In the genomic region with DNA sequence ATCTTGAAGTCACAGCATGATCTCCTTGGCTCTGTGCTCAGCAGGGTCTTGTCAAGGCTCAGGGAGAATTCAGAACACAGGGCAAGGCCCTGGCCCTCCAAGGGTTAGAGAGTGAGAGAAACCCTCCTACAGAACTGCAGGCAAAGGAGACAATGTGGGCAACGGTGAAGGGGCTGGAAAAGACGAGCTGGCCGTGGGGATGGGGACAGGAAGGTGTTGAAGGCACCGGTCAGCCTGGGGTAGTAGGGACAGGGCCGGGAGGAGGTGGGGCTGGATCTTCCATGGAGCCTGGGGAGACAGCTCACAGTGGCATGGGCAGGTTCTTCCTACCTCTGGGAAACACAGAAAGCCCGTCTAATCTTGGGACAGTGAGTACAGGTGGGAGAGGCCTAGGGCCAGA, we compare ENCODE assay signal across 1 cellular context.
TF ChIP-seq lines count a peak whose summit lies in the region.

No MANE protein-coding gene starts in this region.

TF ChIP-seq in GM23338, 12 proteins besides CTCF, POLR2A, EP300 and RAD21 (continued from another document):
- TF ChIP-seq, protein P1, sequence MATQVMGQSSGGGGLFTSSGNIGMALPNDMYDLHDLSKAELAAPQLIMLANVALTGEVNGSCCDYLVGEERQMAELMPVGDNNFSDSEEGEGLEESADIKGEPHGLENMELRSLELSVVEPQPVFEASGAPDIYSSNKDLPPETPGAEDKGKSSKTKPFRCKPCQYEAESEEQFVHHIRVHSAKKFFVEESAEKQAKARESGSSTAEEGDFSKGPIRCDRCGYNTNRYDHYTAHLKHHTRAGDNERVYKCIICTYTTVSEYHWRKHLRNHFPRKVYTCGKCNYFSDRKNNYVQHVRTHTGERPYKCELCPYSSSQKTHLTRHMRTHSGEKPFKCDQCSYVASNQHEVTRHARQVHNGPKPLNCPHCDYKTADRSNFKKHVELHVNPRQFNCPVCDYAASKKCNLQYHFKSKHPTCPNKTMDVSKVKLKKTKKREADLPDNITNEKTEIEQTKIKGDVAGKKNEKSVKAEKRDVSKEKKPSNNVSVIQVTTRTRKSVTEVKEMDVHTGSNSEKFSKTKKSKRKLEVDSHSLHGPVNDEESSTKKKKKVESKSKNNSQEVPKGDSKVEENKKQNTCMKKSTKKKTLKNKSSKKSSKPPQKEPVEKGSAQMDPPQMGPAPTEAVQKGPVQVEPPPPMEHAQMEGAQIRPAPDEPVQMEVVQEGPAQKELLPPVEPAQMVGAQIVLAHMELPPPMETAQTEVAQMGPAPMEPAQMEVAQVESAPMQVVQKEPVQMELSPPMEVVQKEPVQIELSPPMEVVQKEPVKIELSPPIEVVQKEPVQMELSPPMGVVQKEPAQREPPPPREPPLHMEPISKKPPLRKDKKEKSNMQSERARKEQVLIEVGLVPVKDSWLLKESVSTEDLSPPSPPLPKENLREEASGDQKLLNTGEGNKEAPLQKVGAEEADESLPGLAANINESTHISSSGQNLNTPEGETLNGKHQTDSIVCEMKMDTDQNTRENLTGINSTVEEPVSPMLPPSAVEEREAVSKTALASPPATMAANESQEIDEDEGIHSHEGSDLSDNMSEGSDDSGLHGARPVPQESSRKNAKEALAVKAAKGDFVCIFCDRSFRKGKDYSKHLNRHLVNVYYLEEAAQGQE (IDR thresholded peaks at IDR 0.05; ENCODE audit: unreplicated experiment) = no peak
- TF ChIP-seq, protein P2, sequence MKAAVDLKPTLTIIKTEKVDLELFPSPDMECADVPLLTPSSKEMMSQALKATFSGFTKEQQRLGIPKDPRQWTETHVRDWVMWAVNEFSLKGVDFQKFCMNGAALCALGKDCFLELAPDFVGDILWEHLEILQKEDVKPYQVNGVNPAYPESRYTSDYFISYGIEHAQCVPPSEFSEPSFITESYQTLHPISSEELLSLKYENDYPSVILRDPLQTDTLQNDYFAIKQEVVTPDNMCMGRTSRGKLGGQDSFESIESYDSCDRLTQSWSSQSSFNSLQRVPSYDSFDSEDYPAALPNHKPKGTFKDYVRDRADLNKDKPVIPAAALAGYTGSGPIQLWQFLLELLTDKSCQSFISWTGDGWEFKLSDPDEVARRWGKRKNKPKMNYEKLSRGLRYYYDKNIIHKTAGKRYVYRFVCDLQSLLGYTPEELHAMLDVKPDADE (IDR thresholded peaks at IDR 0.05) = no peak
